1 cellular context compared by ENCODE assay signal in genomic region chrX:13716455-13716854, GRCh38.
TF ChIP-seq lines count a peak whose summit lies in the region.

No MANE protein-coding gene starts in this region.

TF ChIP-seq in HepG2, 621 proteins besides CTCF, POLR2A, EP300 and RAD21:
- TF ChIP-seq RBFOX2 (IDR thresholded peaks at IDR 0.05; ENCODE audit: low read depth, low read length) = no peak
- no peak for TF ChIP-seq LCORL (IDR thresholded peaks at IDR 0.05)
- TF ChIP-seq LCORL (CRISPR knock-in tag; IDR thresholded peaks at IDR 0.05) = no peak
- no peak for TF ChIP-seq ZNF234 (CRISPR knock-in tag; conservative IDR thresholded peaks at IDR 0.05)
- TF ChIP-seq ZFP82 (CRISPR knock-in tag; IDR thresholded peaks at IDR 0.05; ENCODE audit: borderline replicate concordance) = no peak
- no peak for TF ChIP-seq ZNF747 (CRISPR knock-in tag; IDR thresholded peaks at IDR 0.05; ENCODE audit: borderline replicate concordance)
- no peak for TF ChIP-seq HNRNPK (IDR thresholded peaks at IDR 0.05; ENCODE audit: low read depth, low read length, poor library complexity, severe bottlenecking)
- TF ChIP-seq, protein P1, sequence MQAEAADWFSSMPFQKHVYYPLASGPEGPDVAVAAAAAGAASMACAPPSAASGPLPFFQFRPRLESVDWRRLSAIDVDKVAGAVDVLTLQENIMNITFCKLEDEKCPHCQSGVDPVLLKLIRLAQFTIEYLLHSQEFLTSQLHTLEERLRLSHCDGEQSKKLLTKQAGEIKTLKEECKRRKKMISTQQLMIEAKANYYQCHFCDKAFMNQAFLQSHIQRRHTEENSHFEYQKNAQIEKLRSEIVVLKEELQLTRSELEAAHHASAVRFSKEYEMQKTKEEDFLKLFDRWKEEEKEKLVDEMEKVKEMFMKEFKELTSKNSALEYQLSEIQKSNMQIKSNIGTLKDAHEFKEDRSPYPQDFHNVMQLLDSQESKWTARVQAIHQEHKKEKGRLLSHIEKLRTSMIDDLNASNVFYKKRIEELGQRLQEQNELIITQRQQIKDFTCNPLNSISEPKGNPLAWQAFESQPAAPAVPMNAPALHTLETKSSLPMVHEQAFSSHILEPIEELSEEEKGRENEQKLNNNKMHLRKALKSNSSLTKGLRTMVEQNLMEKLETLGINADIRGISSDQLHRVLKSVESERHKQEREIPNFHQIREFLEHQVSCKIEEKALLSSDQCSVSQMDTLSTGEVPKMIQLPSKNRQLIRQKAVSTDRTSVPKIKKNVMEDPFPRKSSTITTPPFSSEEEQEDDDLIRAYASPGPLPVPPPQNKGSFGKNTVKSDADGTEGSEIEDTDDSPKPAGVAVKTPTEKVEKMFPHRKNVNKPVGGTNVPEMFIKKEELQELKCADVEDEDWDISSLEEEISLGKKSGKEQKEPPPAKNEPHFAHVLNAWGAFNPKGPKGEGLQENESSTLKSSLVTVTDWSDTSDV (CRISPR knock-in tag; IDR thresholded peaks at IDR 0.05) = no peak
- TF ChIP-seq HNF4A (CRISPR knock-in tag; IDR thresholded peaks at IDR 0.05) = no peak
- TF ChIP-seq, protein P2, sequence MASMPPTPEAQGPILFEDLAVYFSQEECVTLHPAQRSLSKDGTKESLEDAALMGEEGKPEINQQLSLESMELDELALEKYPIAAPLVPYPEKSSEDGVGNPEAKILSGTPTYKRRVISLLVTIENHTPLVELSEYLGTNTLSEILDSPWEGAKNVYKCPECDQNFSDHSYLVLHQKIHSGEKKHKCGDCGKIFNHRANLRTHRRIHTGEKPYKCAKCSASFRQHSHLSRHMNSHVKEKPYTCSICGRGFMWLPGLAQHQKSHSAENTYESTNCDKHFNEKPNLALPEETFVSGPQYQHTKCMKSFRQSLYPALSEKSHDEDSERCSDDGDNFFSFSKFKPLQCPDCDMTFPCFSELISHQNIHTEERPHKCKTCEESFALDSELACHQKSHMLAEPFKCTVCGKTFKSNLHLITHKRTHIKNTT (CRISPR knock-in tag; IDR thresholded peaks at IDR 0.05) = no peak
- no peak for TF ChIP-seq TCF12 (IDR thresholded peaks at IDR 0.05)
- TF ChIP-seq TCF12 (CRISPR knock-in tag; IDR thresholded peaks at IDR 0.05) = no peak
